Comparison of ENCODE assay signal across 9 cellular contexts in the genomic region with DNA sequence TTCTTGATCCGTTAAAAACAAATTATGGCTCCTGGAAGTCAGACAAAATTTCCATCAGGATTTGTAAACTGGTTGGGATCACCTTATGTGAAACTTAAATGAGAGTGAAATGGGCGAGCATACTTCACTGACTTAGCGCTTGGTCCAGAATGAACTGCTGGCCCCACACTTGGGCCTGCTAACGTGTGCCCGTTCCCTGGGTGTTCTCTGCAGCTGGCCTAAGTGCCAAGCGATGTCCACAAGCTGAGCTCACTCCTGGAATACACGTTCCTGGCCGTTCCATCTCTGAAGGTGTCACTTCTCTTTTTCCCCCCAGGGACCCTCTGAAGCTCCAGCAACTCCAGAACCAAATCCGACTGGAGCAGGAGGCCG.
DNase-seq lines count a peak whose midpoint lies in the region; ATAC-seq and TF ChIP-seq lines count a peak whose summit lies in the region.
"Had no signal": no experiment of that assay in that cellular context is flagged by ENCODE, and none has a peak within 500 bp of the region (broad histone marks: within the 10 kb centered on the region; RNA-seq: fewer than 3 reads in every experiment).

No MANE protein-coding gene starts in this region.

- H3K36me3 Mint-ChIP-seq in activated CD4-positive, alpha-beta T cell treated with anti-CD3 and anti-CD28 coated beads for 36 hours (ENCODE audit: low read depth) = peaks cover 2% of the 10 kb centered on the region
- peaks cover 1% of the 10 kb centered on the region for H3K36me3 Mint-ChIP-seq in central memory CD8-positive, alpha-beta T cell (ENCODE audit: insufficient read depth)

- peaks cover 7 to 11% of the 10 kb centered on the region in 2 donors for H3K4me1 ChIP-seq in lung (ENCODE audit: control insufficient read depth in 2 of 2, insufficient read depth in 2 of 2, low read length in 2 of 2)
- H3K4me1 ChIP-seq in thoracic aorta (ENCODE audit: control insufficient read depth in 1 of 2, low read depth in 2 of 2) = peaks cover 34 to 93% of the 10 kb centered on the region in 2 donors

- H3K4me3 ChIP-seq in lung (peak overlapping the region; percentile 10), thoracic aorta (peak overlapping the region; percentile 69)

- H3K27ac ChIP-seq in lung (ENCODE audit: low read depth in 1 of 2, low read length in 1 of 2) (peak overlapping the region in 1 of 2 donors; percentile 66), thoracic aorta (peak overlapping the region; percentile 72 to 90)

- H3K9me3 ChIP-seq in lung (ENCODE audit: control insufficient read depth in 2 of 2, insufficient read depth in 1 of 2, low read length in 1 of 2) = no peaks in the 10 kb centered on the region
- H3K9me3 ChIP-seq in thoracic aorta = no peaks in the 10 kb centered on the region

- H3K9me3 Mint-ChIP-seq in activated CD4-positive, alpha-beta T cell treated with anti-CD3 and anti-CD28 coated beads for 36 hours (ENCODE audit: low read depth) = no peaks in the 10 kb centered on the region
- H3K9me3 Mint-ChIP-seq in central memory CD8-positive, alpha-beta T cell = no peaks in the 10 kb centered on the region

- H3K36me3 ChIP-seq in lung (ENCODE audit: control insufficient read depth in 2 of 2, insufficient read depth in 2 of 2, low read length in 2 of 2) (peaks cover 0 to 14% of the 10 kb centered on the region in 2 donors), thoracic aorta (peaks cover 17% of the 10 kb centered on the region)

- intact Hi-C loops in activated CD4-positive, alpha-beta T cell treated with anti-CD3 and anti-CD28 coated beads for 36 hours (cut with DNase I, micrococcal nuclease) = loop anchor here in 1 of 2 experiments (5.0 kb wide), 1 partner anchor 45 kb away; no protein-coding TSS in a partner anchor

- H3K27me3 ChIP-seq in lung (ENCODE audit: control insufficient read depth, insufficient read depth) = no peaks in the 10 kb centered on the region
- H3K27me3 ChIP-seq in thoracic aorta (replicated peaks; ENCODE audit: insufficient read depth) = no peaks in the 10 kb centered on the region

- peaks cover 50% of the 10 kb centered on the region for H3K27me3 Mint-ChIP-seq in activated CD4-positive, alpha-beta T cell treated with anti-CD3 and anti-CD28 coated beads for 36 hours
- H3K27me3 Mint-ChIP-seq in central memory CD8-positive, alpha-beta T cell = peaks cover 74% of the 10 kb centered on the region

- no peak for DNase-seq in activated CD4-positive, alpha-beta T cell treated with anti-CD3 and anti-CD28 coated beads for 36 hours
- no peak for DNase-seq in activated CD4-positive, alpha-beta T cell treated with anti-CD3 and anti-CD28 coated beads, Interleukin-2, amount 50 U/mL, for 1 hour
- DNase-seq in central memory CD8-positive, alpha-beta T cell (ENCODE audit: low spot score in 2 of 2) = no peak
- DNase-seq in lung (ENCODE audit: low spot score) = no peak
- DNase-seq in thoracic aorta (ENCODE audit: low spot score) = no peak
- no peak for DNase-seq in NCI-H2107 treated with DMSO at 0.1 percent for 48 hours (lab: John Stamatoyannopoulos, UW; ENCODE audit: unreplicated experiment)
- DNase-seq in DMS153 (lab: John Stamatoyannopoulos, UW) = no peak
- DNase-seq: activated effector memory CD4-positive, alpha-beta T cell treated with anti-CD3 and anti-CD28 coated beads, Interleukin-2, amount 50 U/mL, for 16 hours had no signal

- no peak for ATAC-seq in activated CD4-positive, alpha-beta T cell treated with anti-CD3 and anti-CD28 coated beads for 36 hours
- no peak for ATAC-seq in central memory CD8-positive, alpha-beta T cell (replicated peaks; ENCODE audit: extremely low read depth, poor library complexity, severe bottlenecking)
- ATAC-seq in lung (ENCODE audit: insufficient read depth, low FRiP score) = no peak
- ATAC-seq in thoracic aorta (ENCODE audit: insufficient number of reproducible peaks, low FRiP score, low read depth) = no peak
- no peak for ATAC-seq in HG03095 (IDR thresholded peaks at IDR 0.05; ENCODE audit: unreplicated experiment)

- CTCF ChIA-PET in activated CD4-positive, alpha-beta T cell treated with anti-CD3 and anti-CD28 coated beads for 36 hours (lab: Charles Lee) = no interaction called here

- peaks cover 18% of the 10 kb centered on the region for H3K4me1 Mint-ChIP-seq in activated CD4-positive, alpha-beta T cell treated with anti-CD3 and anti-CD28 coated beads for 36 hours
- peaks cover 13% of the 10 kb centered on the region for H3K4me1 Mint-ChIP-seq in central memory CD8-positive, alpha-beta T cell

- no peak for TF ChIP-seq CTCF in lung (IDR thresholded peaks at IDR 0.05; ENCODE audit: control extremely low read depth, extremely low read depth)
- no peak for TF ChIP-seq CTCF in thoracic aorta (IDR thresholded peaks at IDR 0.05)

- 38 to 42% methylated on average over 10 of the region's 10 CpGs for WGBS in lung, 2 donors

- POLR2A ChIA-PET in activated CD4-positive, alpha-beta T cell treated with anti-CD3 and anti-CD28 coated beads for 36 hours (lab: Charles Lee) = no interaction called here

- H3K27ac Mint-ChIP-seq in activated CD4-positive, alpha-beta T cell treated with anti-CD3 and anti-CD28 coated beads for 36 hours = no peak overlapping the region
- no peak overlapping the region for H3K27ac Mint-ChIP-seq in central memory CD8-positive, alpha-beta T cell (ENCODE audit: low read depth)

- peak overlapping the region; percentile 37 for H3K4me3 Mint-ChIP-seq in activated CD4-positive, alpha-beta T cell treated with anti-CD3 and anti-CD28 coated beads for 36 hours
- peak overlapping the region; percentile 80 for H3K4me3 Mint-ChIP-seq in central memory CD8-positive, alpha-beta T cell
